ENCODE assay signal across 8 cellular contexts in the genomic region with DNA sequence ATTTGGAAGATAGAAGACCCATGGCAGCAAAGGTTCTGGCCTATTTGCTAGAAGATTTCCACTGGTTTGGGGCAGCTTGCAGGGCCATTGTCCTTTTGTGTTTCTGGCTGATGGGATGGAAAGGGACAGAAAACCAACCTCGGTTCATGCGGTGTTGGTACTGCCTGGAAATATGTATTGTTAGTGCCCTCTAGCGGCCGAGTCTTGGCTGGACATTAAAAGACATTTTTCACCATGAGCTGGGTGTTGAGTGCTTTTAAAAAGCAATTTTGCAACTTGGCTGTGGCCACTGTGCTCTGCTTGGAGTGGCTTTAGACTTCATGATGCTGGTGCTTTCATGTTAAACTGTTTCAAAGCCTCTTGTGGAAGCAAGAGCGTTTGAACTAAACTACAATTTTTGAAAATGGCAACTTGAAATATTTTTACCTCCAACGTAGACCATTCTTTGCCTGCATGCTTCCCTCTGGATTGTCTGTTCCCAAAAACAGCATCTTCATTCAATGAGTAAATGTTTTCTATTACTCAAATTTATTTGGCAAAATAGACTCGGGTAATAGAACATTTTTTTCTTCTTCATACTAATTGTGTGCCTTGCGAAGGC.
DNase-seq lines count a peak whose midpoint lies in the region; ATAC-seq and TF ChIP-seq lines count a peak whose summit lies in the region.

No MANE protein-coding gene starts in this region.

- ATAC-seq in GM21526 (IDR thresholded peaks at IDR 0.05; ENCODE audit: low FRiP score, unreplicated experiment) = peak; percentile 56
- ATAC-seq in GM21367 (IDR thresholded peaks at IDR 0.05; ENCODE audit: unreplicated experiment) = no peak

- no peaks in the 10 kb centered on the region; the same call in 1 of the 2 replicates for H3K9me3 ChIP-seq in BE2C

- H3K4me1 ChIP-seq in BE2C = no peaks in the 10 kb centered on the region

- H3K36me3 ChIP-seq in BE2C = no peaks in the 10 kb centered on the region

- H3K4me3 ChIP-seq in BE2C (ENCODE audit: low read depth, low read length) (no peak overlapping the region), cardiac fibroblast (replicated peaks in 1 of 2; ENCODE audit: low read depth in 2 of 2, low read length in 2 of 2) (no peak overlapping the region)

- peaks cover 40% of the 10 kb centered on the region for H3K27me3 ChIP-seq in BE2C

- DNase-seq in BE2C = peak; percentile 68
- peak; percentile 38 for DNase-seq in NCI-H2196 treated with DMSO at 0.1 percent for 48 hours (lab: John Stamatoyannopoulos, UW; ENCODE audit: unreplicated experiment)
- DNase-seq in activated CD4-positive, CD25-positive, alpha-beta regulatory T cell (lab: John Stamatoyannopoulos, UW) = peak; percentile 8 to 49 (median 16)
- peak; percentile 82 to 86 for DNase-seq in cardiac fibroblast (ENCODE audit: low read depth in 2 of 2)
- peak; percentile 42 for DNase-seq in kidney glomerular epithelial cell (lab: John Stamatoyannopoulos, UW)
- peak; percentile 57 to 59 for DNase-seq in stimulated activated CD4-positive, alpha-beta T cell treated with anti-CD3 and anti-CD28 coated beads, Interleukin-2, amount 100 ng/mL, for 48 hours

- peak; percentile 83 for TF ChIP-seq CTCF in BE2C (IDR thresholded peaks at IDR 0.05; ENCODE audit: low read depth, low read length)
- TF ChIP-seq CTCF in cardiac fibroblast (IDR thresholded peaks at IDR 0.05; ENCODE audit: low read depth, low read length) = peak; percentile 68

Comparison
In these comparisons a context has a peak if more than half of its experiments do, and no peak if none do; other contexts are left out.
1. DNase-seq: peak in every context shown above with its lines; median percentile 84 in cardiac fibroblast; 68 in BE2C; 58 in stimulated activated CD4-positive, alpha-beta T cell treated with anti-CD3 and anti-CD28 coated beads, Interleukin-2, amount 100 ng/mL, for 48 hours; 42 in kidney glomerular epithelial cell; 38 in NCI-H2196 treated with DMSO at 0.1 percent for 48 hours; 16 in activated CD4-positive, CD25-positive, alpha-beta regulatory T cell.